9 cellular contexts compared by ENCODE assay signal in the genomic region with DNA sequence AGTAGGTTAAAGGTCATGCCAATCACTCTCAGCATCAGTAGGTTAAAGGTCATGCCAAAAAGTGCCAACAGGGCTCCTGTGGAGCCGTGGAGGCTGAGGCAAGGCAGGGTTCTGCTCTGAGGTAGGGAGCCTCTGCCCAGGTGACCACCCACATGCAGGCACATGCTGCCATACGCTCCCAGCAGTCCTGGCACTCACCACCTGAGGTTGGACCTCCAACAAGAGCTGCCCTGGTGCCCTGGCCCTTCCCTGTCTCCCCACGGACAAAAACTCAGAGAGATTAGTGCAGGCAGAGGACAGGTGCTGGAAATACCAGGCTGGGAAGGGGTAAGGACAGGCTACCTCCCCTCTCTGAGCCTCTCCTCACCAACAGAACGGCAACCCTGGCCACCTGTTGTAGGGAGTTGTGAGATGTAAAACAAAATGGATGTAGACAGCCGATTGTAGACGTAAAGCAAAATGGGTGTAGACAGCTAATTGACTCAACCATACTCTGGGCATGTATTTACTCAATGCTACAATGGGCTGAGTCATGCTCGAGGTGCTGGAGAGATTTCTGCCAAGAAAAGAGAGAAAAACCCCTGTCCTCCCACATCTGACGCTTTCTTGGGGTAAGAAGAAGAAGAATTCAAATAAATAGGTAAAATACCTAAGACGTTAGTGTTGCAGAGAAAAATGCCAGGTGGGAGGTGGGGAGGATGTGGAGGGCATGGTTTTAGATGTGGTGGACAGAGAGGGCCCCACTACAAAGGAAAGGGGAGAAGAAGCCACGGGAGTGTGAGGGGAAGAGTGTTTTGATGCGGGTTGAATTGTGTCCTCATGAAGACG. TPM values are rescaled to one million over a fixed set of nuclear protein-coding genes. Genes with fewer than 3 reads are reported as not detected.
DNase-seq lines count a peak whose midpoint lies in the region; ATAC-seq and TF ChIP-seq lines count a peak whose summit lies in the region.
"Had no signal": no experiment of that assay in that cellular context is flagged by ENCODE, and none has a peak within 500 bp of the region (broad histone marks: within the 10 kb centered on the region; RNA-seq: fewer than 3 reads in every experiment).

No MANE protein-coding gene starts in this region.

- no peak overlapping the region for H3K4ac ChIP-seq in H9 (ENCODE audit: low read depth, low read length)

- no peak overlapping the region for H3K4me3 Mint-ChIP-seq in H9

- H2BK120ac ChIP-seq in H9 (ENCODE audit: low read depth, low read length, poor library complexity, severe bottlenecking), result no peak overlapping the region

- H2AK5ac ChIP-seq in H9 (ENCODE audit: insufficient read length, low read length), result no peak overlapping the region

- peak overlapping the region in 2 of 3 experiments; percentile 29 to 85; a peak in 1 of 7 replicates for H3K27ac Mint-ChIP-seq in H9

- H3K9me3 ChIP-seq in H9 (ENCODE audit: control insufficient read depth, low read depth, low read length), result no peaks in the 10 kb centered on the region
- no peaks in the 10 kb centered on the region for H3K9me3 ChIP-seq in esophagus (ENCODE audit: control insufficient read depth in 2 of 2, insufficient read depth in 1 of 2, low read depth in 1 of 2, low read length in 1 of 2)

- H2BK15ac ChIP-seq in H9 (ENCODE audit: low read depth, low read length), result no peak overlapping the region

- no peak overlapping the region for H2BK5ac ChIP-seq in H9 (ENCODE audit: insufficient read length, low read length)

- H3K4me1 ChIP-seq in H9 (ENCODE audit: insufficient read depth, low read length), result no peaks in the 10 kb centered on the region
- H3K4me1 ChIP-seq in esophagus (ENCODE audit: control insufficient read depth in 2 of 2, insufficient read depth in 2 of 2, low read length in 1 of 2), result peaks cover 15 to 29% of the 10 kb centered on the region in 2 donors

- H4K20me1 ChIP-seq in H9 (ENCODE audit: control insufficient read depth, insufficient read depth, insufficient read length), result no peaks in the 10 kb centered on the region

- no peak overlapping the region for H2BK20ac ChIP-seq in H9 (ENCODE audit: low read depth, low read length, poor library complexity, severe bottlenecking)

- no peak overlapping the region for H3T11ph ChIP-seq in H9 (ENCODE audit: low read length)

- H3K23me2 ChIP-seq in H9 (ENCODE audit: insufficient read length, low read depth, low read length, poor library complexity, severe bottlenecking), result no peaks in the 10 kb centered on the region

- no peaks in the 10 kb centered on the region for H3K27me3 ChIP-seq in H9 (ENCODE audit: insufficient read depth, low read length)
- no peaks in the 10 kb centered on the region for H3K27me3 ChIP-seq in esophagus (ENCODE audit: control insufficient read depth in 1 of 2, insufficient read depth in 2 of 2, low read length in 2 of 2)

- H3K27me3 Mint-ChIP-seq in H9 (ENCODE audit: low read depth), result no peaks in the 10 kb centered on the region; the same call in 1 of the 2 replicates

- DNase-seq in H9, result no peak
- peak; percentile 35 for DNase-seq in activated CD4-positive, CD25-positive, alpha-beta regulatory T cell treated with anti-CD3 and anti-CD28 coated beads, Interleukin-2, amount 50 U/mL, for 72 hours
- DNase-seq in stimulated activated CD4-positive, alpha-beta T cell treated with anti-CD3 and anti-CD28 coated beads, Interleukin-4, amount 100 ng/mL, for 24 hours, result peak; percentile 61

- H3K4me3 ChIP-seq in esophagus (ENCODE audit: low read depth in 1 of 2, low read length in 2 of 2), result no peak overlapping the region

- no peak overlapping the region for H3K9ac ChIP-seq in H9 (ENCODE audit: extremely low read depth, insufficient read length, low read length)

- H3K23ac ChIP-seq in H9 (ENCODE audit: insufficient read length, low read depth, low read length), result no peak overlapping the region

- H3K14ac ChIP-seq in H9 (ENCODE audit: insufficient read depth, low read length), result peak overlapping the region; percentile 43; the same call in 1 of the 2 replicates

- no peak overlapping the region for H3K56ac ChIP-seq in H9 (ENCODE audit: insufficient read length, low read depth, low read length)

- TF ChIP-seq CTCF in H9 (conservative IDR thresholded peaks at IDR 0.05), result no peak

- WGBS in H9 (ENCODE audit: extremely low coverage, insufficient read length, low lambda C conversion rate), result no CpG with 5 or more reads among the region's 12 CpGs
- WGBS in esophagus, 2 donors, result 50 to 58% methylated on average over 12 of the region's 12 CpGs

- ATAC-seq in GM18870 (IDR thresholded peaks at IDR 0.05; ENCODE audit: unreplicated experiment), result no peak
- ATAC-seq in GM21723 (IDR thresholded peaks at IDR 0.05; ENCODE audit: unreplicated experiment), result no peak
- no peak for ATAC-seq in HG03039 (IDR thresholded peaks at IDR 0.05; ENCODE audit: unreplicated experiment)
- ATAC-seq in HG02759 (IDR thresholded peaks at IDR 0.05; ENCODE audit: unreplicated experiment), result no peak
- ATAC-seq: right cardiac atrium had no signal

- no peak overlapping the region for H4K5ac ChIP-seq in H9 (ENCODE audit: insufficient read length, low read depth, low read length)

- no peaks in the 10 kb centered on the region for H3K36me3 Mint-ChIP-seq in H9 (ENCODE audit: insufficient read depth in 1 of 3, low read depth in 3 of 3)

- H3K79me2 ChIP-seq in H9 (ENCODE audit: insufficient read depth, low read length), result no peaks in the 10 kb centered on the region

- H3K27ac ChIP-seq in H9 (ENCODE audit: insufficient read length, low read depth, low read length), result no peak overlapping the region
- H3K27ac ChIP-seq in esophagus (ENCODE audit: low read depth in 2 of 2, low read length in 1 of 2), result peak overlapping the region; percentile 73 to 85

- H4K8ac ChIP-seq in H9 (replicated peaks; ENCODE audit: insufficient read length, low read depth, low read length), result no peak overlapping the region

- no peaks in the 10 kb centered on the region for H3K9me3 Mint-ChIP-seq in H9

- H4K91ac ChIP-seq in H9 (ENCODE audit: insufficient read length, low read depth, low read length), result no peak overlapping the region

- H3K79me1 ChIP-seq in H9 (ENCODE audit: insufficient read depth, low read depth, low read length, poor library complexity, severe bottlenecking), result no peaks in the 10 kb centered on the region

- no peak overlapping the region for H3K18ac ChIP-seq in H9 (ENCODE audit: insufficient read length, low read depth, low read length)

- no peak overlapping the region for H3K4me2 ChIP-seq in H9 (ENCODE audit: insufficient read depth, insufficient read length, low read length)

- no peaks in the 10 kb centered on the region for H3K36me3 ChIP-seq in esophagus (ENCODE audit: control insufficient read depth in 2 of 2, insufficient read depth in 2 of 2, low read length in 1 of 2)

- H2AFZ ChIP-seq in H9 (ENCODE audit: low read length), result no peak overlapping the region

- peaks cover 6 to 13% of the 10 kb centered on the region in 2 experiments for H3K4me1 Mint-ChIP-seq in H9

- no peak overlapping the region for H2BK12ac ChIP-seq in H9 (ENCODE audit: insufficient read length, low read depth, low read length)

RNA-seq across cellular contexts. Expression of gene LTBP2, which starts 32.4 kb away (rescaled TPM):
- total RNA-seq in H9 (2021), result 0.75 and 0.77 TPM in 2 replicates
- 1 to 10 TPM; 4.7 to 5.5 TPM for polyA plus RNA-seq in esophagus
